8 cellular contexts compared by ENCODE assay signal in genomic region chr14:75661499-75661814, GRCh38. TPM values are rescaled to one million over a fixed set of nuclear protein-coding genes. Genes with fewer than 3 reads are reported as not detected.
DNase-seq lines count a peak whose midpoint lies in the region; ATAC-seq and TF ChIP-seq lines count a peak whose summit lies in the region.

No MANE protein-coding gene starts in this region.

- no peaks in the 10 kb centered on the region for H3K9me3 ChIP-seq in Karpas-422 (ENCODE audit: low read length)
- no peaks in the 10 kb centered on the region for H3K9me3 ChIP-seq in effector memory CD4-positive, alpha-beta T cell (ENCODE audit: control insufficient read depth, low read length)

- peak overlapping the region; percentile 74 for H3K4me2 ChIP-seq in Karpas-422 (ENCODE audit: low read depth, low read length, poor library complexity, severe bottlenecking)

- peaks cover 19% of the 10 kb centered on the region for H3K4me1 Mint-ChIP-seq in CD14-positive monocyte
- peaks cover 37% of the 10 kb centered on the region for H3K4me1 Mint-ChIP-seq in nephron progenitor cell

- H3K4me3 ChIP-seq in Karpas-422 (ENCODE audit: low read length) = peak overlapping the region; percentile 79
- peak overlapping the region; percentile 89 for H3K4me3 ChIP-seq in effector memory CD4-positive, alpha-beta T cell (ENCODE audit: insufficient read depth, low read depth, low read length, poor library complexity, severe bottlenecking)

- peak overlapping the region; percentile 24 for H3K27ac ChIP-seq in Karpas-422 (ENCODE audit: low read length)
- peak overlapping the region; percentile 91 for H3K27ac ChIP-seq in effector memory CD4-positive, alpha-beta T cell (ENCODE audit: insufficient read depth, low read length, poor library complexity, severe bottlenecking)

- no peaks in the 10 kb centered on the region for H4K20me1 ChIP-seq in Karpas-422 (ENCODE audit: insufficient read depth, low read depth, low read length)

- no peak for DNase-seq in CD14-positive monocyte (ENCODE audit: low spot score)
- DNase-seq in Karpas-422 = no peak
- DNase-seq in effector memory CD4-positive, alpha-beta T cell = no peak
- no peak for DNase-seq in nephron progenitor cell
- no peak for DNase-seq in HCEC 1CT
- DNase-seq in putamen (ENCODE audit: low spot score) = no peak
- no peak for DNase-seq in NCI-H2171 (lab: John Stamatoyannopoulos, UW)
- no peak for DNase-seq in omental fat pad (ENCODE audit: low spot score)

- H3K27ac Mint-ChIP-seq in CD14-positive monocyte = peak overlapping the region; percentile 85 to 99 (median 95)
- H3K27ac Mint-ChIP-seq in nephron progenitor cell = peak overlapping the region; percentile 98

- H3K79me2 ChIP-seq in Karpas-422 (ENCODE audit: low read length) = peaks cover 79% of the 10 kb centered on the region

- H3K9me3 Mint-ChIP-seq in CD14-positive monocyte (no peaks in the 10 kb centered on the region), nephron progenitor cell (no peaks in the 10 kb centered on the region)

- no peaks in the 10 kb centered on the region for H3K9me2 ChIP-seq in Karpas-422 (replicated peaks; ENCODE audit: insufficient read depth, low read length)

- peaks cover 10% of the 10 kb centered on the region; the same call in 1 of the 2 replicates for H3K36me3 ChIP-seq in Karpas-422 (ENCODE audit: insufficient read depth, low read length)
- H3K36me3 ChIP-seq in effector memory CD4-positive, alpha-beta T cell (ENCODE audit: control insufficient read depth, insufficient read depth, low read length) = peaks cover 3% of the 10 kb centered on the region

- H3K27me3 Mint-ChIP-seq in CD14-positive monocyte (ENCODE audit: low read depth in 3 of 3) = peaks cover 0 to 1% (median 0%) of the 10 kb centered on the region in 3 donors
- peaks cover 2% of the 10 kb centered on the region for H3K27me3 Mint-ChIP-seq in nephron progenitor cell (ENCODE audit: low read depth, poor library complexity)

- ATAC-seq in omental fat pad (ENCODE audit: low FRiP score) = no peak

- TF ChIP-seq CTCF in CD14-positive monocyte (IDR thresholded peaks at IDR 0.05) (no peak), nephron progenitor cell (IDR thresholded peaks at IDR 0.05) (no peak), omental fat pad (IDR thresholded peaks at IDR 0.05) (no peak)

- H3K9ac ChIP-seq in Karpas-422 (ENCODE audit: low read length) = peak overlapping the region; percentile 81

- intact Hi-C loops in CD14-positive monocyte (cut with micrococcal nuclease) = no loop called here

- H3K27me3 ChIP-seq in Karpas-422 (ENCODE audit: low read length) = no peaks in the 10 kb centered on the region
- no peaks in the 10 kb centered on the region for H3K27me3 ChIP-seq in effector memory CD4-positive, alpha-beta T cell (replicated peaks; ENCODE audit: control insufficient read depth, insufficient read depth, low read length, poor library complexity, severe bottlenecking)

- H3K36me3 Mint-ChIP-seq in CD14-positive monocyte (peaks cover 11 to 14% of the 10 kb centered on the region in 2 donors), nephron progenitor cell (ENCODE audit: low read depth) (no peaks in the 10 kb centered on the region)

- H3K4me3 Mint-ChIP-seq in CD14-positive monocyte (peak overlapping the region; percentile 94 to 97), nephron progenitor cell (peak overlapping the region; percentile 99)

- peak overlapping the region; percentile 62 for H2AFZ ChIP-seq in Karpas-422 (ENCODE audit: low read length)

- H3K4me1 ChIP-seq in Karpas-422 (ENCODE audit: low read length) = peaks cover 30% of the 10 kb centered on the region
- peaks cover 8% of the 10 kb centered on the region for H3K4me1 ChIP-seq in effector memory CD4-positive, alpha-beta T cell (ENCODE audit: control insufficient read depth, insufficient read depth, low read length, poor library complexity, severe bottlenecking)

RNA-seq across cellular contexts. Expression of gene TTLL5, which starts 0.4 kb away (rescaled TPM):
- polyA plus RNA-seq in CD14-positive monocyte = 1 to 10 TPM; 4.2 to 4.7 TPM
- 28.6 and 53.7 TPM in 2 replicates for total RNA-seq in Karpas-422 (2014; rRNA removed; shearing (Covaris generic); ENCODE audit: low replicate concordance)
- total RNA-seq in omental fat pad = 10 to 100 TPM; 17.3 to 28.2 (median 22.2) TPM

RNA-seq across cellular contexts. Expression of gene ERG28, which starts 0.8 kb away (rescaled TPM):
- 1 to 10 TPM; 5.7 to 8.2 TPM for polyA plus RNA-seq in CD14-positive monocyte
- 19.1 and 48.8 TPM in 2 replicates for total RNA-seq in Karpas-422 (2014; rRNA removed; shearing (Covaris generic); ENCODE audit: low replicate concordance)
- total RNA-seq in omental fat pad = 1 to 10 TPM; 3.6 to 5.5 (median 5.1) TPM
